ENCODE assay signal across 9 cellular contexts in genomic region chr7:42238709-42239395, GRCh38. TPM values are rescaled to one million over a fixed set of nuclear protein-coding genes. Genes with fewer than 3 reads are reported as not detected.
DNase-seq lines count a peak whose midpoint lies in the region.
"Had no signal": no experiment of that assay in that cellular context is flagged by ENCODE, and none has a peak within 500 bp of the region (broad histone marks: within the 10 kb centered on the region; RNA-seq: fewer than 3 reads in every experiment).

No MANE protein-coding gene starts in this region.

- no peak overlapping the region for H3K27ac Mint-ChIP-seq in T-helper 2 cell treated with Interferon-gamma antibody and Interleukin-4, amounts not matched to agents 5 μg/mL and 100 μg/mL, for 36 hours
- H3K27ac Mint-ChIP-seq in immature natural killer cell: peak overlapping the region; percentile 9 to 90 (median 59)

- H3K27me3 Mint-ChIP-seq in T-helper 2 cell treated with Interferon-gamma antibody and Interleukin-4, amounts not matched to agents 5 μg/mL and 100 μg/mL, for 36 hours (ENCODE audit: low read depth): peaks cover 50% of the 10 kb centered on the region
- H3K27me3 Mint-ChIP-seq in immature natural killer cell (ENCODE audit: low read depth in 3 of 3): peaks cover 18 to 22% (median 20%) of the 10 kb centered on the region in 3 donors

- H3K4me1 ChIP-seq in stomach smooth muscle (ENCODE audit: control insufficient read depth, insufficient read depth, low read length): peaks cover 20% of the 10 kb centered on the region
- H3K4me1 ChIP-seq: A549 had no signal

- no peaks in the 10 kb centered on the region for H3K36me3 Mint-ChIP-seq in T-helper 2 cell treated with Interferon-gamma antibody and Interleukin-4, amounts not matched to agents 5 μg/mL and 100 μg/mL, for 36 hours (ENCODE audit: low read depth)
- H3K36me3 Mint-ChIP-seq in immature natural killer cell: no peaks in the 10 kb centered on the region

- H3K9ac ChIP-seq in stomach smooth muscle (ENCODE audit: low read length in 2 of 2): peak overlapping the region; percentile 64 to 73

- peaks cover 12% of the 10 kb centered on the region for H3K4me1 Mint-ChIP-seq in T-helper 2 cell treated with Interferon-gamma antibody and Interleukin-4, amounts not matched to agents 5 μg/mL and 100 μg/mL, for 36 hours (ENCODE audit: low read depth)
- peaks cover 16 to 21% of the 10 kb centered on the region in 2 donors for H3K4me1 Mint-ChIP-seq in immature natural killer cell

- H3K4me3 ChIP-seq in stomach smooth muscle (ENCODE audit: low read length in 2 of 2): peak overlapping the region; percentile 55 to 67

- H3K27ac ChIP-seq in stomach smooth muscle (ENCODE audit: low read length): peak overlapping the region; percentile 84

- no peaks in the 10 kb centered on the region for H3K36me3 ChIP-seq in stomach smooth muscle (ENCODE audit: control insufficient read depth in 2 of 2, insufficient read depth in 2 of 2, low read length in 2 of 2)

- no peaks in the 10 kb centered on the region for H3K9me3 ChIP-seq in stomach smooth muscle (ENCODE audit: control insufficient read depth in 2 of 2, low read length in 2 of 2)
- H3K9me3 ChIP-seq: A549 had no signal

- no peaks in the 10 kb centered on the region for H3K9me3 Mint-ChIP-seq in T-helper 2 cell treated with Interferon-gamma antibody and Interleukin-4, amounts not matched to agents 5 μg/mL and 100 μg/mL, for 36 hours
- H3K9me3 Mint-ChIP-seq in immature natural killer cell: no peaks in the 10 kb centered on the region

- no peaks in the 10 kb centered on the region for H3K27me3 ChIP-seq in stomach smooth muscle (ENCODE audit: control insufficient read depth in 1 of 2, insufficient read depth in 2 of 2, low read length in 2 of 2)

- DNase-seq in T-helper 2 cell treated with Interferon-gamma antibody and Interleukin-4, amounts not matched to agents 5 μg/mL and 100 μg/mL, for 36 hours (ENCODE audit: low spot score): no peak
- DNase-seq in T-helper 2 cell: no peak
- DNase-seq in amniotic epithelial cell (ENCODE audit: low read depth): peak; percentile 87
- peak in 1 of 3 donors; percentile 9 for DNase-seq in immature natural killer cell
- DNase-seq in RKO (ENCODE audit: low spot score): no peak
- no peak for DNase-seq in ureter (ENCODE audit: low spot score)
- no peak for DNase-seq in central memory CD4-positive, alpha-beta T cell

- peak overlapping the region; percentile 78 for H3K4me3 Mint-ChIP-seq in T-helper 2 cell treated with Interferon-gamma antibody and Interleukin-4, amounts not matched to agents 5 μg/mL and 100 μg/mL, for 36 hours
- peak overlapping the region; percentile 81 to 88 (median 86) for H3K4me3 Mint-ChIP-seq in immature natural killer cell

RNA-seq across cellular contexts. Expression of gene GLI3, which starts 1.8 kb away (rescaled TPM):
- polyA plus RNA-seq in immature natural killer cell: 1 to 10 TPM in 1 of 3 donors, under 1 TPM in 1, not detected in 1; 0.63 to 1.6 TPM
- 28.8 TPM for total RNA-seq in ureter
